In the genomic region with DNA sequence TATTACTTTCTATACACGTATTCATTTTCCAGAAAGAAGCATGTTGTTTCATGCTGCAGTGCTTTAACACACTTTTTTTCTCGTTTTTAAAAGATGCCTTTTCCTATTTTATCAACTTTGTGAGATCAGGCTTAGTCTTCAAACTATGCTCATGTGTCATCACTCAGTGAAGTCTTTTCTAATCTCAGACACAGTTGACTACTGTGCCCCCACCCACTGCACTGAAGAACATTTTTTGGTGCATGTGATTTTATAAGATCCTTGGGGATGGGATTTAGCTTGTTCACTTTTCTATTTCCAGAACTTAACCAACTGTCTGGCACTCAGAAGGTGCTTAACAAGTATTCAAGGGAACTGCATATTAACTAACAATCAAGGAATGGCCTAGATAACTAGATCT, we compare ENCODE assay signal across 19 cellular contexts.
DNase-seq lines count a peak whose midpoint lies in the region; ATAC-seq and TF ChIP-seq lines count a peak whose summit lies in the region.
"Had no signal": no experiment of that assay in that cellular context is flagged by ENCODE, and none has a peak within 500 bp of the region (broad histone marks: within the 10 kb centered on the region; RNA-seq: fewer than 3 reads in every experiment).

No MANE protein-coding gene starts in this region.

- no peak overlapping the region for H3K4me3 Mint-ChIP-seq in activated CD4-positive, alpha-beta T cell treated with anti-CD3 and anti-CD28 coated beads for 36 hours
- peak overlapping the region; percentile 34 for H3K4me3 Mint-ChIP-seq in activated T-helper 2 cell treated with anti-CD3 and anti-CD28 coated beads, Interferon-gamma antibody, Interleukin-2, Interleukin-4, amounts not matched to agents 10 μg/mL and 5 μg/mL and 100 μg/mL, durations not matched to agents 14 hours and 24 hours and 36 hours (ENCODE audit: low read depth)

- H3K4me1 Mint-ChIP-seq in activated CD4-positive, alpha-beta T cell treated with anti-CD3 and anti-CD28 coated beads for 36 hours, result peaks cover 24% of the 10 kb centered on the region
- H3K4me1 Mint-ChIP-seq in activated T-helper 2 cell treated with anti-CD3 and anti-CD28 coated beads, Interferon-gamma antibody, Interleukin-2, Interleukin-4, amounts not matched to agents 10 μg/mL and 5 μg/mL and 100 μg/mL, durations not matched to agents 14 hours and 24 hours and 36 hours (ENCODE audit: low read depth), result peaks cover 12% of the 10 kb centered on the region

- no peaks in the 10 kb centered on the region for H3K27me3 Mint-ChIP-seq in activated CD4-positive, alpha-beta T cell treated with anti-CD3 and anti-CD28 coated beads for 36 hours
- H3K27me3 Mint-ChIP-seq in activated T-helper 2 cell treated with anti-CD3 and anti-CD28 coated beads, Interferon-gamma antibody, Interleukin-2, Interleukin-4, amounts not matched to agents 10 μg/mL and 5 μg/mL and 100 μg/mL, durations not matched to agents 14 hours and 24 hours and 36 hours (ENCODE audit: low read depth), result no peaks in the 10 kb centered on the region

- DNase-seq in activated CD4-positive, alpha-beta T cell treated with anti-CD3 and anti-CD28 coated beads for 36 hours, result no peak
- no peak for DNase-seq in activated CD4-positive, alpha-beta T cell treated with anti-CD3 and anti-CD28 coated beads, Interleukin-2, amount 50 U/mL, for 48 hours
- DNase-seq in activated T-helper 2 cell treated with anti-CD3 and anti-CD28 coated beads, Interferon-gamma antibody, Interleukin-2, Interleukin-4, amounts not matched to agents 10 μg/mL and 5 μg/mL and 100 μg/mL, durations not matched to agents 14 hours and 24 hours and 36 hours (ENCODE audit: low spot score), result no peak
- DNase-seq in foreskin keratinocyte (no peak), amygdala (lab: John Stamatoyannopoulos, UW) (no peak), UCSD-AML1 (lab: John Stamatoyannopoulos, UW; ENCODE audit: unreplicated experiment) (no peak), NCI-H748 (lab: John Stamatoyannopoulos, UW; ENCODE audit: unreplicated experiment) (no peak)
- DNase-seq: 8988T; activated effector memory CD4-positive, alpha-beta T cell treated with anti-CD3 and anti-CD28 coated beads, Interleukin-2, amount 50 U/mL, for 16 hours; C1 segment of cervical spinal cord; cortex of kidney; glutamatergic neuron; H9; NCI-H146; psoas muscle; T-helper 1 cell had no signal

- ATAC-seq in activated CD4-positive, alpha-beta T cell treated with anti-CD3 and anti-CD28 coated beads for 36 hours, result peak; percentile 44
- ATAC-seq in foreskin keratinocyte, result peak; percentile 50
- ATAC-seq: WTC11 had no signal

- no peak overlapping the region for H3K27ac Mint-ChIP-seq in activated CD4-positive, alpha-beta T cell treated with anti-CD3 and anti-CD28 coated beads for 36 hours
- no peak overlapping the region for H3K27ac Mint-ChIP-seq in activated T-helper 2 cell treated with anti-CD3 and anti-CD28 coated beads, Interferon-gamma antibody, Interleukin-2, Interleukin-4, amounts not matched to agents 10 μg/mL and 5 μg/mL and 100 μg/mL, durations not matched to agents 14 hours and 24 hours and 36 hours
- H3K27ac Mint-ChIP-seq: WTC11 had no signal

- CTCF ChIA-PET in activated CD4-positive, alpha-beta T cell treated with anti-CD3 and anti-CD28 coated beads for 36 hours (lab: Charles Lee), result interaction anchor here (0.8 to 1.6 kb wide), 3 partner anchors 72 to 90 kb away, joined by 3 read pairs; no protein-coding TSS in a partner anchor

- no peaks in the 10 kb centered on the region for H3K9me3 Mint-ChIP-seq in activated CD4-positive, alpha-beta T cell treated with anti-CD3 and anti-CD28 coated beads for 36 hours (ENCODE audit: low read depth)
- peaks cover 3% of the 10 kb centered on the region for H3K9me3 Mint-ChIP-seq in activated T-helper 2 cell treated with anti-CD3 and anti-CD28 coated beads, Interferon-gamma antibody, Interleukin-2, Interleukin-4, amounts not matched to agents 10 μg/mL and 5 μg/mL and 100 μg/mL, durations not matched to agents 14 hours and 24 hours and 36 hours

- POLR2A ChIA-PET in activated CD4-positive, alpha-beta T cell treated with anti-CD3 and anti-CD28 coated beads for 36 hours (lab: Charles Lee), result interaction anchor here (1.4 kb wide), 1 partner anchor 84 kb away, joined by 4 read pairs; no protein-coding TSS in a partner anchor

- peaks cover 8% of the 10 kb centered on the region for H3K36me3 Mint-ChIP-seq in activated CD4-positive, alpha-beta T cell treated with anti-CD3 and anti-CD28 coated beads for 36 hours (ENCODE audit: low read depth)
- peaks cover 18% of the 10 kb centered on the region for H3K36me3 Mint-ChIP-seq in activated T-helper 2 cell treated with anti-CD3 and anti-CD28 coated beads, Interferon-gamma antibody, Interleukin-2, Interleukin-4, amounts not matched to agents 10 μg/mL and 5 μg/mL and 100 μg/mL, durations not matched to agents 14 hours and 24 hours and 36 hours (ENCODE audit: low read depth)

- H3K4me1 ChIP-seq in foreskin keratinocyte, result peaks cover 16% of the 10 kb centered on the region

- intact Hi-C loops in activated CD4-positive, alpha-beta T cell treated with anti-CD3 and anti-CD28 coated beads for 36 hours (cut with DNase I, micrococcal nuclease), result no loop called here
- intact Hi-C loops in activated T-helper 2 cell treated with anti-CD3 and anti-CD28 coated beads, Interferon-gamma antibody, Interleukin-2, Interleukin-4, amounts not matched to agents 10 μg/mL and 5 μg/mL and 100 μg/mL, durations not matched to agents 14 hours and 24 hours and 36 hours (cut with micrococcal nuclease), result no loop called here

- no peak for TF ChIP-seq CTCF in foreskin keratinocyte (conservative IDR thresholded peaks at IDR 0.05)

- H3K27ac ChIP-seq in foreskin keratinocyte (no peak overlapping the region), temporal lobe (ENCODE audit: low read depth, low read length) (peak overlapping the region; percentile 44)
- H3K27ac ChIP-seq: psoas muscle, thoracic aorta had no signal

- H3K27me3 ChIP-seq in foreskin keratinocyte, result no peaks in the 10 kb centered on the region
